ENCODE assay signal across 1 cellular context in genomic region chr13:29379281-29379680, GRCh38.
TF ChIP-seq lines count a peak whose summit lies in the region.

No MANE protein-coding gene starts in this region.

TF ChIP-seq in HepG2, 621 proteins besides CTCF, POLR2A, EP300 and RAD21 (continued from another document):
- no peak for TF ChIP-seq ZNF800 (CRISPR knock-in tag; IDR thresholded peaks at IDR 0.05)
- TF ChIP-seq AFF4 (CRISPR knock-in tag; IDR thresholded peaks at IDR 0.05), result no peak
- no peak for TF ChIP-seq ZBTB39 (CRISPR knock-in tag; IDR thresholded peaks at IDR 0.05)
- TF ChIP-seq SP5 (CRISPR knock-in tag; IDR thresholded peaks at IDR 0.05; ENCODE audit: borderline replicate concordance, low read depth), result no peak
- no peak for TF ChIP-seq FOXO4 (CRISPR knock-in tag; conservative IDR thresholded peaks at IDR 0.05)
- TF ChIP-seq TFAP4 (IDR thresholded peaks at IDR 0.05; ENCODE audit: borderline replicate concordance, low read depth), result no peak
- TF ChIP-seq ZNF468 (CRISPR knock-in tag; IDR thresholded peaks at IDR 0.05), result no peak
- no peak for TF ChIP-seq ATF7-NPFF (CRISPR knock-in tag; IDR thresholded peaks at IDR 0.05; ENCODE audit: low read depth)
- TF ChIP-seq ZBTB33 (CRISPR knock-in tag; IDR thresholded peaks at IDR 0.05), result no peak
- TF ChIP-seq ZNF142 (CRISPR knock-in tag; IDR thresholded peaks at IDR 0.05), result no peak
- TF ChIP-seq SNAPC2 (CRISPR knock-in tag; IDR thresholded peaks at IDR 0.05), result no peak
